1 cellular context compared by ENCODE assay signal in the genomic region with DNA sequence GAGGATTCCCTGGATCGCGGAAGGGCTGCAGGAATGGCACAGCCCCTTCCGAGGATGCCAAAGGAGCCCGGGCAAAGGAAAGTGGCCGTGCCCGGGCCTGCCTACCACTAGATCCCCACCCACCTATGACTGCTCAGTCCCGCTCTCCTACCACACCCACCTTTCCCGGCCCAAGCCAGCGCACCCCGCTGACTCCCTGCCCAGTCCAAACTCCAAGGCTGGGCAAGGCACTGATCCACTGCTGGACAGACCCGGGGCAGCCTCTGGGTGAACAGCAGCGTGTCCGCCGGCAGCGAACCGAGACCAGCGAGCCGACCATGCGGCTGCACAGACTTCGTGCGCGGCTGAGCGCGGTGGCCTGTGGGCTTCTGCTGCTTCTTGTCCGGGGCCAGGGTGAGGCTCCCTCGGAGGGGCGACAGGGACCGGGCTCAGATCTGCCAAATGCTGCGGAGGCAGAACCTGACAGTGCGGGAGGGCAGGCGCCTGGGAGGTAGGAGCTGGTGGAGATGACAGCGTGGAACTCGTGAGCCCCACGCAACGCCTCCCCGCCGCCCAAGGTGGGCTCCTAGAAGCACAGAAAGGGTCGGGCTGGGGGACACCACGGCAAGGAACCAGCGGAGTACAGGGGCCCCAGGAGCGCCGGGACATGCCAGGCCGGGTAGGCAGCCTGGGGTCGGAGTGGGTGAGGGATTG.
TF ChIP-seq lines count a peak whose summit lies in the region.

A gene with protein sequence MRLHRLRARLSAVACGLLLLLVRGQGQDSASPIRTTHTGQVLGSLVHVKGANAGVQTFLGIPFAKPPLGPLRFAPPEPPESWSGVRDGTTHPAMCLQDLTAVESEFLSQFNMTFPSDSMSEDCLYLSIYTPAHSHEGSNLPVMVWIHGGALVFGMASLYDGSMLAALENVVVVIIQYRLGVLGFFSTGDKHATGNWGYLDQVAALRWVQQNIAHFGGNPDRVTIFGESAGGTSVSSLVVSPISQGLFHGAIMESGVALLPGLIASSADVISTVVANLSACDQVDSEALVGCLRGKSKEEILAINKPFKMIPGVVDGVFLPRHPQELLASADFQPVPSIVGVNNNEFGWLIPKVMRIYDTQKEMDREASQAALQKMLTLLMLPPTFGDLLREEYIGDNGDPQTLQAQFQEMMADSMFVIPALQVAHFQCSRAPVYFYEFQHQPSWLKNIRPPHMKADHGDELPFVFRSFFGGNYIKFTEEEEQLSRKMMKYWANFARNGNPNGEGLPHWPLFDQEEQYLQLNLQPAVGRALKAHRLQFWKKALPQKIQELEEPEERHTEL (plus strand): TSS at position 198 of the 693 bp plus-strand sequence. CDS start 120 bp downstream, at position 318.

TF ChIP-seq in HepG2, 621 proteins besides CTCF, POLR2A, EP300 and RAD21 (continued from another document and continues in another):
- TF ChIP-seq, protein P1, sequence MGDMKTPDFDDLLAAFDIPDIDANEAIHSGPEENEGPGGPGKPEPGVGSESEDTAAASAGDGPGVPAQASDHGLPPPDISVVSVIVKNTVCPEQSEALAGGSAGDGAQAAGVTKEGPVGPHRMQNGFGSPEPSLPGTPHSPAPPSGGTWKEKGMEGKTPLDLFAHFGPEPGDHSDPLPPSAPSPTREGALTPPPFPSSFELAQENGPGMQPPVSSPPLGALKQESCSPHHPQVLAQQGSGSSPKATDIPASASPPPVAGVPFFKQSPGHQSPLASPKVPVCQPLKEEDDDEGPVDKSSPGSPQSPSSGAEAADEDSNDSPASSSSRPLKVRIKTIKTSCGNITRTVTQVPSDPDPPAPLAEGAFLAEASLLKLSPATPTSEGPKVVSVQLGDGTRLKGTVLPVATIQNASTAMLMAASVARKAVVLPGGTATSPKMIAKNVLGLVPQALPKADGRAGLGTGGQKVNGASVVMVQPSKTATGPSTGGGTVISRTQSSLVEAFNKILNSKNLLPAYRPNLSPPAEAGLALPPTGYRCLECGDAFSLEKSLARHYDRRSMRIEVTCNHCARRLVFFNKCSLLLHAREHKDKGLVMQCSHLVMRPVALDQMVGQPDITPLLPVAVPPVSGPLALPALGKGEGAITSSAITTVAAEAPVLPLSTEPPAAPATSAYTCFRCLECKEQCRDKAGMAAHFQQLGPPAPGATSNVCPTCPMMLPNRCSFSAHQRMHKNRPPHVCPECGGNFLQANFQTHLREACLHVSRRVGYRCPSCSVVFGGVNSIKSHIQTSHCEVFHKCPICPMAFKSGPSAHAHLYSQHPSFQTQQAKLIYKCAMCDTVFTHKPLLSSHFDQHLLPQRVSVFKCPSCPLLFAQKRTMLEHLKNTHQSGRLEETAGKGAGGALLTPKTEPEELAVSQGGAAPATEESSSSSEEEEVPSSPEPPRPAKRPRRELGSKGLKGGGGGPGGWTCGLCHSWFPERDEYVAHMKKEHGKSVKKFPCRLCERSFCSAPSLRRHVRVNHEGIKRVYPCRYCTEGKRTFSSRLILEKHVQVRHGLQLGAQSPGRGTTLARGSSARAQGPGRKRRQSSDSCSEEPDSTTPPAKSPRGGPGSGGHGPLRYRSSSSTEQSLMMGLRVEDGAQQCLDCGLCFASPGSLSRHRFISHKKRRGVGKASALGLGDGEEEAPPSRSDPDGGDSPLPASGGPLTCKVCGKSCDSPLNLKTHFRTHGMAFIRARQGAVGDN (CRISPR knock-in tag; IDR thresholded peaks at IDR 0.05), result peak; percentile 97
- TF ChIP-seq PRMT3 (CRISPR knock-in tag; IDR thresholded peaks at IDR 0.05; ENCODE audit: borderline replicate concordance, low read depth) (no peak; the same call in 1 of the 2 replicates), ZNF34 (CRISPR knock-in tag; IDR thresholded peaks at IDR 0.05; ENCODE audit: borderline replicate concordance) (0 out of 2 replicates have a peak, but pooled peaks have one; percentile 56), SP1 (IDR thresholded peaks at IDR 0.05) (no peak), SP1 (CRISPR knock-in tag; IDR thresholded peaks at IDR 0.05) (peak; percentile 65; the same call in 1 of the 2 replicates), ISL2 (CRISPR knock-in tag; IDR thresholded peaks at IDR 0.05) (peak; percentile 73), NFIC (IDR thresholded peaks at IDR 0.05; ENCODE audit: low read length) (no peak), ZMYM3 (CRISPR knock-in tag; IDR thresholded peaks at IDR 0.05) (peak; percentile 80), SYNCRIP (IDR thresholded peaks at IDR 0.05; ENCODE audit: insufficient read depth, low read depth, low read length) (no peak), ZNF260 (CRISPR knock-in tag; IDR thresholded peaks at IDR 0.05; ENCODE audit: borderline replicate concordance, low read depth) (peak; percentile 88; the same call in 1 of the 2 replicates), ZNF253 (CRISPR knock-in tag; IDR thresholded peaks at IDR 0.05; ENCODE audit: borderline replicate concordance) (0 out of 2 replicates have a peak, but pooled peaks have one; percentile 30)
- TF ChIP-seq, protein P2, sequence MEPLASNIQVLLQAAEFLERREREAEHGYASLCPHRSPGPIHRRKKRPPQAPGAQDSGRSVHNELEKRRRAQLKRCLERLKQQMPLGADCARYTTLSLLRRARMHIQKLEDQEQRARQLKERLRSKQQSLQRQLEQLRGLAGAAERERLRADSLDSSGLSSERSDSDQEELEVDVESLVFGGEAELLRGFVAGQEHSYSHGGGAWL (CRISPR knock-in tag; IDR thresholded peaks at IDR 0.05), result 0 out of 2 replicates have a peak, but pooled peaks have one; percentile 75
- TF ChIP-seq, protein P3, sequence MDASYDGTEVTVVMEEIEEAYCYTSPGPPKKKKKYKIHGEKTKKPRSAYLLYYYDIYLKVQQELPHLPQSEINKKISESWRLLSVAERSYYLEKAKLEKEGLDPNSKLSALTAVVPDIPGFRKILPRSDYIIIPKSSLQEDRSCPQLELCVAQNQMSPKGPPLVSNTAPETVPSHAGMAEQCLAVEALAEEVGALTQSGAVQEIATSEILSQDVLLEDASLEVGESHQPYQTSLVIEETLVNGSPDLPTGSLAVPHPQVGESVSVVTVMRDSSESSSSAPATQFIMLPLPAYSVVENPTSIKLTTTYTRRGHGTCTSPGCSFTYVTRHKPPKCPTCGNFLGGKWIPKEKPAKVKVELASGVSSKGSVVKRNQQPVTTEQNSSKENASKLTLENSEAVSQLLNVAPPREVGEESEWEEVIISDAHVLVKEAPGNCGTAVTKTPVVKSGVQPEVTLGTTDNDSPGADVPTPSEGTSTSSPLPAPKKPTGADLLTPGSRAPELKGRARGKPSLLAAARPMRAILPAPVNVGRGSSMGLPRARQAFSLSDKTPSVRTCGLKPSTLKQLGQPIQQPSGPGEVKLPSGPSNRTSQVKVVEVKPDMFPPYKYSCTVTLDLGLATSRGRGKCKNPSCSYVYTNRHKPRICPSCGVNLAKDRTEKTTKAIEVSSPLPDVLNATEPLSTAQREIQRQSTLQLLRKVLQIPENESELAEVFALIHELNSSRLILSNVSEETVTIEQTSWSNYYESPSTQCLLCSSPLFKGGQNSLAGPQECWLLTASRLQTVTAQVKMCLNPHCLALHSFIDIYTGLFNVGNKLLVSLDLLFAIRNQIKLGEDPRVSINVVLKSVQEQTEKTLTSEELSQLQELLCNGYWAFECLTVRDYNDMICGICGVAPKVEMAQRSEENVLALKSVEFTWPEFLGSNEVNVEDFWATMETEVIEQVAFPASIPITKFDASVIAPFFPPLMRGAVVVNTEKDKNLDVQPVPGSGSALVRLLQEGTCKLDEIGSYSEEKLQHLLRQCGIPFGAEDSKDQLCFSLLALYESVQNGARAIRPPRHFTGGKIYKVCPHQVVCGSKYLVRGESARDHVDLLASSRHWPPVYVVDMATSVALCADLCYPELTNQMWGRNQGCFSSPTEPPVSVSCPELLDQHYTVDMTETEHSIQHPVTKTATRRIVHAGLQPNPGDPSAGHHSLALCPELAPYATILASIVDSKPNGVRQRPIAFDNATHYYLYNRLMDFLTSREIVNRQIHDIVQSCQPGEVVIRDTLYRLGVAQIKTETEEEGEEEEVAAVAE (CRISPR knock-in tag; IDR thresholded peaks at IDR 0.05; ENCODE audit: borderline replicate concordance), result peak; percentile 86; the same call in 1 of the 2 replicates
- TF ChIP-seq, protein P4, sequence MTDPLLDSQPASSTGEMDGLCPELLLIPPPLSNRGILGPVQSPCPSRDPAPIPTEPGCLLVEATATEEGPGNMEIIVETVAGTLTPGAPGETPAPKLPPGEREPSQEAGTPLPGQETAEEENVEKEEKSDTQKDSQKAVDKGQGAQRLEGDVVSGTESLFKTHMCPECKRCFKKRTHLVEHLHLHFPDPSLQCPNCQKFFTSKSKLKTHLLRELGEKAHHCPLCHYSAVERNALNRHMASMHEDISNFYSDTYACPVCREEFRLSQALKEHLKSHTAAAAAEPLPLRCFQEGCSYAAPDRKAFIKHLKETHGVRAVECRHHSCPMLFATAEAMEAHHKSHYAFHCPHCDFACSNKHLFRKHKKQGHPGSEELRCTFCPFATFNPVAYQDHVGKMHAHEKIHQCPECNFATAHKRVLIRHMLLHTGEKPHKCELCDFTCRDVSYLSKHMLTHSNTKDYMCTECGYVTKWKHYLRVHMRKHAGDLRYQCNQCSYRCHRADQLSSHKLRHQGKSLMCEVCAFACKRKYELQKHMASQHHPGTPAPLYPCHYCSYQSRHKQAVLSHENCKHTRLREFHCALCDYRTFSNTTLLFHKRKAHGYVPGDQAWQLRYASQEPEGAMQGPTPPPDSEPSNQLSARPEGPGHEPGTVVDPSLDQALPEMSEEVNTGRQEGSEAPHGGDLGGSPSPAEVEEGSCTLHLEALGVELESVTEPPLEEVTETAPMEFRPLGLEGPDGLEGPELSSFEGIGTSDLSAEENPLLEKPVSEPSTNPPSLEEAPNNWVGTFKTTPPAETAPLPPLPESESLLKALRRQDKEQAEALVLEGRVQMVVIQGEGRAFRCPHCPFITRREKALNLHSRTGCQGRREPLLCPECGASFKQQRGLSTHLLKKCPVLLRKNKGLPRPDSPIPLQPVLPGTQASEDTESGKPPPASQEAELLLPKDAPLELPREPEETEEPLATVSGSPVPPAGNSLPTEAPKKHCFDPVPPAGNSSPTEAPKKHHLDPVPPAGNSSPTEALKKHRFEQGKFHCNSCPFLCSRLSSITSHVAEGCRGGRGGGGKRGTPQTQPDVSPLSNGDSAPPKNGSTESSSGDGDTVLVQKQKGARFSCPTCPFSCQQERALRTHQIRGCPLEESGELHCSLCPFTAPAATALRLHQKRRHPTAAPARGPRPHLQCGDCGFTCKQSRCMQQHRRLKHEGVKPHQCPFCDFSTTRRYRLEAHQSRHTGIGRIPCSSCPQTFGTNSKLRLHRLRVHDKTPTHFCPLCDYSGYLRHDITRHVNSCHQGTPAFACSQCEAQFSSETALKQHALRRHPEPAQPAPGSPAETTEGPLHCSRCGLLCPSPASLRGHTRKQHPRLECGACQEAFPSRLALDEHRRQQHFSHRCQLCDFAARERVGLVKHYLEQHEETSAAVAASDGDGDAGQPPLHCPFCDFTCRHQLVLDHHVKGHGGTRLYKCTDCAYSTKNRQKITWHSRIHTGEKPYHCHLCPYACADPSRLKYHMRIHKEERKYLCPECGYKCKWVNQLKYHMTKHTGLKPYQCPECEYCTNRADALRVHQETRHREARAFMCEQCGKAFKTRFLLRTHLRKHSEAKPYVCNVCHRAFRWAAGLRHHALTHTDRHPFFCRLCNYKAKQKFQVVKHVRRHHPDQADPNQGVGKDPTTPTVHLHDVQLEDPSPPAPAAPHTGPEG (CRISPR knock-in tag; IDR thresholded peaks at IDR 0.05), result 0 out of 2 replicates have a peak, but pooled peaks have one; percentile 26
- TF ChIP-seq, protein P5, sequence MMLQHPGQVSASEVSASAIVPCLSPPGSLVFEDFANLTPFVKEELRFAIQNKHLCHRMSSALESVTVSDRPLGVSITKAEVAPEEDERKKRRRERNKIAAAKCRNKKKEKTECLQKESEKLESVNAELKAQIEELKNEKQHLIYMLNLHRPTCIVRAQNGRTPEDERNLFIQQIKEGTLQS (CRISPR knock-in tag; IDR thresholded peaks at IDR 0.05), result no peak
- TF ChIP-seq, protein P6, sequence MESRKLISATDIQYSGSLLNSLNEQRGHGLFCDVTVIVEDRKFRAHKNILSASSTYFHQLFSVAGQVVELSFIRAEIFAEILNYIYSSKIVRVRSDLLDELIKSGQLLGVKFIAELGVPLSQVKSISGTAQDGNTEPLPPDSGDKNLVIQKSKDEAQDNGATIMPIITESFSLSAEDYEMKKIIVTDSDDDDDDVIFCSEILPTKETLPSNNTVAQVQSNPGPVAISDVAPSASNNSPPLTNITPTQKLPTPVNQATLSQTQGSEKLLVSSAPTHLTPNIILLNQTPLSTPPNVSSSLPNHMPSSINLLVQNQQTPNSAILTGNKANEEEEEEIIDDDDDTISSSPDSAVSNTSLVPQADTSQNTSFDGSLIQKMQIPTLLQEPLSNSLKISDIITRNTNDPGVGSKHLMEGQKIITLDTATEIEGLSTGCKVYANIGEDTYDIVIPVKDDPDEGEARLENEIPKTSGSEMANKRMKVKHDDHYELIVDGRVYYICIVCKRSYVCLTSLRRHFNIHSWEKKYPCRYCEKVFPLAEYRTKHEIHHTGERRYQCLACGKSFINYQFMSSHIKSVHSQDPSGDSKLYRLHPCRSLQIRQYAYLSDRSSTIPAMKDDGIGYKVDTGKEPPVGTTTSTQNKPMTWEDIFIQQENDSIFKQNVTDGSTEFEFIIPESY (CRISPR knock-in tag; IDR thresholded peaks at IDR 0.05), result no peak; the same call in 1 of the 2 replicates
